12 cellular contexts compared by ENCODE assay signal in genomic region chr12:905273-906076, GRCh38. TPM values are rescaled to one million over a fixed set of nuclear protein-coding genes. Genes with fewer than 3 reads are reported as not detected.
DNase-seq lines count a peak whose midpoint lies in the region; ATAC-seq lines count a peak whose summit lies in the region.
"Had no signal": no experiment of that assay in that cellular context is flagged by ENCODE, and none has a peak within 500 bp of the region (broad histone marks: within the 10 kb centered on the region; RNA-seq: fewer than 3 reads in every experiment).

No MANE protein-coding gene starts in this region.

- no peak overlapping the region; the same call in 1 of the 2 replicates for H3K27ac ChIP-seq in SK-N-MC
- H3K27ac ChIP-seq: left lung had no signal

- ATAC-seq in central memory CD8-positive, alpha-beta T cell (replicated peaks; ENCODE audit: extremely low read depth, poor library complexity, severe bottlenecking), result peak; percentile 74
- ATAC-seq in stimulated activated naive B cell treated with anti-CD40 and anti-IgM and Interleukin-4, amounts not matched to agents 10 μg/mL and 1 μg/mL and 100 μg/mL, for 72 hours (replicated peaks), result peak in 1 of 2 donors; percentile 36
- no peak for ATAC-seq in GM21529 (IDR thresholded peaks at IDR 0.05; ENCODE audit: unreplicated experiment)
- ATAC-seq in GM19035 (IDR thresholded peaks at IDR 0.05; ENCODE audit: unreplicated experiment), result no peak
- ATAC-seq: left lung had no signal

- H3K36me3 Mint-ChIP-seq in activated naive CD4-positive, alpha-beta T cell treated with anti-CD3 and anti-CD28 coated beads for 36 hours (ENCODE audit: low read depth), result peaks cover 25% of the 10 kb centered on the region
- H3K36me3 Mint-ChIP-seq in central memory CD8-positive, alpha-beta T cell (ENCODE audit: insufficient read depth), result peaks cover 76% of the 10 kb centered on the region
- H3K36me3 Mint-ChIP-seq in stimulated activated naive B cell treated with anti-CD40 and anti-IgM and Interleukin-4, amounts not matched to agents 10 μg/mL and 1 μg/mL and 100 μg/mL, for 72 hours, result peaks cover 45 to 75% of the 10 kb centered on the region in 2 donors

- no peak overlapping the region for H3K9ac ChIP-seq in SK-N-MC (ENCODE audit: insufficient read length)

- H3K9me3 ChIP-seq in SK-N-MC (ENCODE audit: low read depth, low read length), result no peaks in the 10 kb centered on the region
- H3K9me3 ChIP-seq: left lung had no signal

- H3K4me3 ChIP-seq in SK-N-MC, result peak overlapping the region; percentile 9
- H3K4me3 ChIP-seq: left lung had no signal

- no peaks in the 10 kb centered on the region for H3K27me3 Mint-ChIP-seq in activated naive CD4-positive, alpha-beta T cell treated with anti-CD3 and anti-CD28 coated beads for 36 hours (ENCODE audit: low read depth)
- no peaks in the 10 kb centered on the region for H3K27me3 Mint-ChIP-seq in central memory CD8-positive, alpha-beta T cell
- no peaks in the 10 kb centered on the region for H3K27me3 Mint-ChIP-seq in stimulated activated naive B cell treated with anti-CD40 and anti-IgM and Interleukin-4, amounts not matched to agents 10 μg/mL and 1 μg/mL and 100 μg/mL, for 72 hours

- no peak overlapping the region for H3K4me3 Mint-ChIP-seq in activated naive CD4-positive, alpha-beta T cell treated with anti-CD3 and anti-CD28 coated beads for 36 hours
- peak overlapping the region; percentile 25 for H3K4me3 Mint-ChIP-seq in central memory CD8-positive, alpha-beta T cell
- H3K4me3 Mint-ChIP-seq in stimulated activated naive B cell treated with anti-CD40 and anti-IgM and Interleukin-4, amounts not matched to agents 10 μg/mL and 1 μg/mL and 100 μg/mL, for 72 hours, result no peak overlapping the region

- CTCF ChIA-PET in activated naive CD4-positive, alpha-beta T cell treated with anti-CD3 and anti-CD28 coated beads for 36 hours (lab: Charles Lee), result interaction anchor here (0.7 to 2.6 kb wide), 5 partner anchors 9 to 701 kb away, joined by 3 to 6 read pairs (median 4); partner anchors contain the start of gene RAD52

- peak; percentile 21 for DNase-seq in activated naive CD4-positive, alpha-beta T cell treated with anti-CD3 and anti-CD28 coated beads for 36 hours
- DNase-seq in activated naive CD4-positive, alpha-beta T cell treated with anti-CD3 and anti-CD28 coated beads, Interleukin-2, amount 50 U/mL, for 16 hours, result no peak
- DNase-seq in SK-N-MC (ENCODE audit: low read depth, low spot score) (peak; percentile 18), NCI-H146 treated with DMSO at 0.1 percent for 48 hours (lab: John Stamatoyannopoulos, UW; ENCODE audit: unreplicated experiment) (no peak)
- DNase-seq in central memory CD8-positive, alpha-beta T cell (ENCODE audit: low spot score in 2 of 2), result no peak
- DNase-seq in stimulated activated naive B cell treated with anti-CD40 and anti-IgM and Interleukin-4, amounts not matched to agents 10 μg/mL and 1 μg/mL and 100 μg/mL, for 72 hours, result no peak
- DNase-seq: aorta; DMS79; effector CD8-positive, alpha-beta T cell; left lung had no signal

- peak overlapping the region; percentile 52 for H3K27ac Mint-ChIP-seq in activated naive CD4-positive, alpha-beta T cell treated with anti-CD3 and anti-CD28 coated beads for 36 hours
- peak overlapping the region; percentile 83 for H3K27ac Mint-ChIP-seq in central memory CD8-positive, alpha-beta T cell (ENCODE audit: low read depth)
- H3K27ac Mint-ChIP-seq in stimulated activated naive B cell treated with anti-CD40 and anti-IgM and Interleukin-4, amounts not matched to agents 10 μg/mL and 1 μg/mL and 100 μg/mL, for 72 hours, result peak overlapping the region; percentile 66

- peaks cover 67% of the 10 kb centered on the region for H3K36me3 ChIP-seq in SK-N-MC (ENCODE audit: insufficient read depth, low read length)

- intact Hi-C loops in activated naive CD4-positive, alpha-beta T cell treated with anti-CD3 and anti-CD28 coated beads for 36 hours (cut with micrococcal nuclease), result loop anchor here (2.0 kb wide), 1 partner anchor 43 kb away; the partner anchor contains the start of gene RAD52

- no peaks in the 10 kb centered on the region for H3K9me3 Mint-ChIP-seq in activated naive CD4-positive, alpha-beta T cell treated with anti-CD3 and anti-CD28 coated beads for 36 hours
- no peaks in the 10 kb centered on the region for H3K9me3 Mint-ChIP-seq in central memory CD8-positive, alpha-beta T cell
- H3K9me3 Mint-ChIP-seq in stimulated activated naive B cell treated with anti-CD40 and anti-IgM and Interleukin-4, amounts not matched to agents 10 μg/mL and 1 μg/mL and 100 μg/mL, for 72 hours, result no peaks in the 10 kb centered on the region

- peaks cover 32% of the 10 kb centered on the region for H3K4me1 Mint-ChIP-seq in activated naive CD4-positive, alpha-beta T cell treated with anti-CD3 and anti-CD28 coated beads for 36 hours (ENCODE audit: low read depth)
- peaks cover 47% of the 10 kb centered on the region for H3K4me1 Mint-ChIP-seq in central memory CD8-positive, alpha-beta T cell
- peaks cover 11 to 12% of the 10 kb centered on the region in 2 donors for H3K4me1 Mint-ChIP-seq in stimulated activated naive B cell treated with anti-CD40 and anti-IgM and Interleukin-4, amounts not matched to agents 10 μg/mL and 1 μg/mL and 100 μg/mL, for 72 hours

RNA-seq across cellular contexts. Expression of gene RAD52, which starts 44.0 kb away (rescaled TPM):
- total RNA-seq in activated naive CD4-positive, alpha-beta T cell treated with anti-CD3 and anti-CD28 coated beads for 36 hours, result 10 to 100 TPM; 15.6 to 17.9 TPM

Comparison
In these comparisons a context has a peak if more than half of its experiments do, and no peak if none do; other contexts are left out.
1. DNase-seq: peak in activated naive CD4-positive, alpha-beta T cell treated with anti-CD3 and anti-CD28 coated beads for 36 hours (single experiment) and SK-N-MC (single experiment); none in activated naive CD4-positive, alpha-beta T cell treated with anti-CD3 and anti-CD28 coated beads, Interleukin-2, amount 50 U/mL, for 16 hours (single experiment), central memory CD8-positive, alpha-beta T cell (0 of 2), stimulated activated naive B cell treated with anti-CD40 and anti-IgM and Interleukin-4, amounts not matched to agents 10 μg/mL and 1 μg/mL and 100 μg/mL, for 72 hours (single experiment) and NCI-H146 treated with DMSO at 0.1 percent for 48 hours (single experiment).
2. Peak in every context shown above with its lines, with median percentiles within 50 percentile points of each other: H3K27ac Mint-ChIP-seq.